In genomic region chr14:65354131-65354530, GRCh38 we compare ENCODE assay signal across 1 cellular context.
TF ChIP-seq lines count a peak whose summit lies in the region.

No MANE protein-coding gene starts in this region.

TF ChIP-seq in HCT116, 20 proteins besides CTCF, POLR2A, EP300 and RAD21 (continued from another document):
- no peak for TF ChIP-seq REST (IDR thresholded peaks at IDR 0.05; ENCODE audit: low read depth)
- no peak for TF ChIP-seq EGR1 (IDR thresholded peaks at IDR 0.05; ENCODE audit: low read depth)
- no peak for TF ChIP-seq FOSL1 (IDR thresholded peaks at IDR 0.05; ENCODE audit: low read depth)
- TF ChIP-seq JUND (IDR thresholded peaks at IDR 0.05), result no peak
- TF ChIP-seq EZH2phosphoT487 (IDR thresholded peaks at IDR 0.05; ENCODE audit: borderline replicate concordance), result no peak
- no peak for TF ChIP-seq CEBPB (IDR thresholded peaks at IDR 0.05; ENCODE audit: low read depth)
- no peak for TF ChIP-seq YY1 (IDR thresholded peaks at IDR 0.05; ENCODE audit: extremely low read depth, insufficient replicate concordance, low read depth, low read length)
- no peak for TF ChIP-seq SP1 (IDR thresholded peaks at IDR 0.05; ENCODE audit: low read depth)
- TF ChIP-seq EZH2 (IDR thresholded peaks at IDR 0.05), result no peak
- TF ChIP-seq SRF (IDR thresholded peaks at IDR 0.05; ENCODE audit: low read depth), result no peak
- TF ChIP-seq MAX (IDR thresholded peaks at IDR 0.05), result no peak
